16 cellular contexts compared by ENCODE assay signal in the genomic region with DNA sequence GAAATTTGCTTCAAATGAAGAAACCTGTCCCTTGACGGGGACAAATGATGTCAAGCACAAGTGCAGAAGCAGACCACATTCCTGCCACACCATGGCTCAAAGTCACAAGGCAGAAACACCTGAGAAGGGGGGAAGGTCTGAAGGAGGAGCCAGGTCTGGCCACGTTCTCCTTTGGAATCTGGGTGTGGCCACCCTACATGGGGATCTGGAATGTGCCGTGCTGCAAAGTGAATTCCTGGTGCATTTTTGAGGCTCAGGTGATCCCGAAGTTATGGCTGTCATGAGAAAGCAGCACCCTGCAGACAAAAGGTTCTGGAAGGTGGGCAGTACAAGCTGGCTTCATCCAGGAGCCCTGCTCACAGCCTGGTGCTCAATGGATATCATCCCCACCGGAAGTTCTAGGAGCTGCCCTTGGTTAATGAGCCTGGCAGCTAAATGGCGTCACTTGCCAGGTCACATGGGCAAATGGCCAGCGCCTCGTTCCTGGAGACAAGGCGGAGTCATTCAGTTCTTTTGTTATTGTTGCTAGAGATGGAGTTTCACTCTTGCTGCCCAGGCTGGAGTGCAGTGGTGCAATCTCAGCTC. TPM values are rescaled to one million over a fixed set of nuclear protein-coding genes. Genes with fewer than 3 reads are reported as not detected.
A peak's percentile ranks its signal among the peaks of the same experiment; 100 is the strongest.
DNase-seq lines count a peak whose midpoint lies in the region; ATAC-seq and TF ChIP-seq lines count a peak whose summit lies in the region.
"Had no signal": no experiment of that assay in that cellular context is flagged by ENCODE, and none has a peak within 500 bp of the region (broad histone marks: within the 10 kb centered on the region; RNA-seq: fewer than 3 reads in every experiment).

No MANE protein-coding gene starts in this region.

- H3K4me1 Mint-ChIP-seq in progenitor cell of endocrine pancreas (ENCODE audit: low read depth) = peaks cover 5% of the 10 kb centered on the region
- no peaks in the 10 kb centered on the region for H3K4me1 Mint-ChIP-seq in activated naive CD8-positive, alpha-beta T cell treated with anti-CD3 and anti-CD28 coated beads for 36 hours
- H3K4me1 Mint-ChIP-seq in CD4-positive, alpha-beta T cell (ENCODE audit: low read depth) = no peaks in the 10 kb centered on the region

- no peaks in the 10 kb centered on the region for H3K79me2 ChIP-seq in PC-3 (ENCODE audit: low read length)

- TF ChIP-seq POLR2A in esophagus squamous epithelium (IDR thresholded peaks at IDR 0.05) = no peak

- DNase-seq in H7 (peak; percentile 60), PC-3 (peak; percentile 71), esophagus squamous epithelium (lab: John Stamatoyannopoulos, UW) (no peak), progenitor cell of endocrine pancreas (ENCODE audit: low spot score, unreplicated experiment) (peak; percentile 14), GM19240 (ENCODE audit: insufficient read length, low spot score) (no peak)
- DNase-seq in activated naive CD8-positive, alpha-beta T cell treated with anti-CD3 and anti-CD28 coated beads for 36 hours = no peak
- no peak for DNase-seq in CD4-positive, alpha-beta T cell
- DNase-seq: activated CD4-positive, alpha-beta T cell treated with anti-CD3 and anti-CD28 coated beads, Interleukin-2, amount 10 ng/mL, durations not matched to agents 7 days and 5 days; NCI-H2107; psoas muscle; stimulated activated CD4-positive, alpha-beta T cell treated with anti-CD3 and anti-CD28 coated beads, Interleukin-4, amount 100 ng/mL, for 4 hours; stimulated activated naive CD8-positive, alpha-beta T cell treated with anti-CD3 and anti-CD28 coated beads, Interleukin-15, Interleukin-2, amounts not matched to agents 100 U/mL and 50 U/mL, for 24 hours had no signal

- H3K4me3 ChIP-seq in H7 (ENCODE audit: insufficient read depth, low read depth, low read length) (no peak overlapping the region), PC-3 (ENCODE audit: low read length) (no peak overlapping the region), esophagus squamous epithelium (no peak overlapping the region)
- H3K4me3 ChIP-seq: K562, psoas muscle had no signal

- BruUV-seq in PC-3 (replicated peaks; lab: Mats Ljungman, UMichigan) = no TSS peak

- CTCF ChIA-PET in PC-3 (lab: Charles Lee) = no interaction called here
- CTCF ChIA-PET in CD4-positive, alpha-beta T cell (lab: Charles Lee) = no interaction called here

- ATAC-seq in PC-3 (peak; percentile 64), GM21447 (IDR thresholded peaks at IDR 0.05; ENCODE audit: unreplicated experiment) (no peak)
- ATAC-seq in CD4-positive, alpha-beta T cell (ENCODE audit: poor library complexity) = no peak
- ATAC-seq: activated T-helper 17 cell treated with anti-CD3 and anti-CD28 coated beads, Interleukin-2, amount 50 U/mL, for 72 hours; K562; psoas muscle; stimulated activated naive CD8-positive, alpha-beta T cell treated with anti-CD3 and anti-CD28 coated beads, Interleukin-15, Interleukin-2, amounts not matched to agents 100 U/mL and 50 U/mL, for 24 hours had no signal

- H3K36me3 ChIP-seq in H7 (replicated peaks; ENCODE audit: control insufficient read depth, insufficient read depth, low read length) (no peaks in the 10 kb centered on the region), PC-3 (ENCODE audit: low read depth, low read length) (no peaks in the 10 kb centered on the region), esophagus squamous epithelium (no peaks in the 10 kb centered on the region)

- intact Hi-C loops in PC-3 (cut with micrococcal nuclease) (no loop called here), esophagus squamous epithelium (cut with DNase I) (no loop called here)
- intact Hi-C loops in CD4-positive, alpha-beta T cell (cut with DNase I, micrococcal nuclease) = no loop called here

- no peak overlapping the region for H3K9ac ChIP-seq in PC-3 (ENCODE audit: low read length)

- H3K4me1 ChIP-seq in PC-3 (ENCODE audit: insufficient read depth, low read length) (peaks cover 10% of the 10 kb centered on the region), esophagus squamous epithelium (peaks cover 6 to 35% (median 8%) of the 10 kb centered on the region in 3 donors)
- H3K4me1 ChIP-seq: psoas muscle had no signal

- no peaks in the 10 kb centered on the region for H3K9me3 Mint-ChIP-seq in progenitor cell of endocrine pancreas (ENCODE audit: low read depth)
- H3K9me3 Mint-ChIP-seq in activated naive CD8-positive, alpha-beta T cell treated with anti-CD3 and anti-CD28 coated beads for 36 hours = no peaks in the 10 kb centered on the region
- no peaks in the 10 kb centered on the region for H3K9me3 Mint-ChIP-seq in CD4-positive, alpha-beta T cell
- H3K9me3 Mint-ChIP-seq: activated T-helper 17 cell treated with anti-CD3 and anti-CD28 coated beads, Interleukin-2, amount 50 U/mL, for 72 hours had no signal

- no peaks in the 10 kb centered on the region for H3F3A ChIP-seq in PC-3 (ENCODE audit: low read length, unreplicated experiment)

- no peak overlapping the region for H3K27ac ChIP-seq in PC-3 (ENCODE audit: low read length)
- peak overlapping the region in 3 of 4 donors; percentile 29 to 44 (median 39) for H3K27ac ChIP-seq in esophagus squamous epithelium
- H3K27ac ChIP-seq in CD4-positive, alpha-beta T cell (ENCODE audit: low read depth, low read length) = no peak overlapping the region
- H3K27ac ChIP-seq: C4-2B, psoas muscle had no signal

- no peaks in the 10 kb centered on the region for H4K20me1 ChIP-seq in PC-3 (ENCODE audit: low read length)

- no peak for TF ChIP-seq CTCF in PC-3 (conservative IDR thresholded peaks at IDR 0.05; ENCODE audit: low read depth, low read length)
- peak in 2 of 6 experiments; percentile 22 to 34 for TF ChIP-seq CTCF in esophagus squamous epithelium (IDR thresholded peaks at IDR 0.05)
- peak; percentile 22 for TF ChIP-seq CTCF in progenitor cell of endocrine pancreas (IDR thresholded peaks at IDR 0.05; ENCODE audit: unreplicated experiment)
- TF ChIP-seq CTCF in CD4-positive, alpha-beta T cell (IDR thresholded peaks at IDR 0.05) = no peak

- H2AFZ ChIP-seq in PC-3 (ENCODE audit: low read length) = peak overlapping the region; percentile 78

- no peaks in the 10 kb centered on the region for H3K9me3 ChIP-seq in PC-3 (ENCODE audit: low read length)
- no peaks in the 10 kb centered on the region for H3K9me3 ChIP-seq in esophagus squamous epithelium
- no peaks in the 10 kb centered on the region for H3K9me3 ChIP-seq in CD4-positive, alpha-beta T cell (ENCODE audit: control insufficient read depth, low read length)
- H3K9me3 ChIP-seq: psoas muscle had no signal

- POLR2A ChIA-PET in PC-3 (lab: Charles Lee; ENCODE audit: unreplicated experiment) = no interaction called here
- POLR2A ChIA-PET in CD4-positive, alpha-beta T cell (lab: Charles Lee) = no interaction called here

- WGBS in esophagus squamous epithelium, 2 donors = 12 to 36% methylated on average over 4 to 5 of the region's 9 CpGs

- H3K4me2 ChIP-seq in PC-3 (ENCODE audit: low read length) = peak overlapping the region; percentile 33

- H3K9me2 ChIP-seq in PC-3 (replicated peaks; ENCODE audit: low read length) = no peaks in the 10 kb centered on the region

- H3K4me3 Mint-ChIP-seq in progenitor cell of endocrine pancreas (ENCODE audit: low read depth) = no peak overlapping the region
- no peak overlapping the region for H3K4me3 Mint-ChIP-seq in activated naive CD8-positive, alpha-beta T cell treated with anti-CD3 and anti-CD28 coated beads for 36 hours
- no peak overlapping the region for H3K4me3 Mint-ChIP-seq in CD4-positive, alpha-beta T cell
- H3K4me3 Mint-ChIP-seq: activated CD4-positive, alpha-beta T cell treated with anti-CD3 and anti-CD28 coated beads, Interleukin-2, amount 10 ng/mL, durations not matched to agents 7 days and 5 days; activated T-helper 17 cell treated with anti-CD3 and anti-CD28 coated beads, Interleukin-2, amount 50 U/mL, for 72 hours had no signal

- peaks cover 16% of the 10 kb centered on the region for H3K27me3 Mint-ChIP-seq in progenitor cell of endocrine pancreas
- peaks cover 9% of the 10 kb centered on the region for H3K27me3 Mint-ChIP-seq in activated naive CD8-positive, alpha-beta T cell treated with anti-CD3 and anti-CD28 coated beads for 36 hours
- peaks cover 28% of the 10 kb centered on the region for H3K27me3 Mint-ChIP-seq in CD4-positive, alpha-beta T cell

- H3K27ac Mint-ChIP-seq in progenitor cell of endocrine pancreas = peak overlapping the region; percentile 93
- H3K27ac Mint-ChIP-seq in activated naive CD8-positive, alpha-beta T cell treated with anti-CD3 and anti-CD28 coated beads for 36 hours = no peak overlapping the region
- no peak overlapping the region for H3K27ac Mint-ChIP-seq in CD4-positive, alpha-beta T cell
- H3K27ac Mint-ChIP-seq: activated CD4-positive, alpha-beta T cell treated with anti-CD3 and anti-CD28 coated beads, Interleukin-2, amount 10 ng/mL, durations not matched to agents 7 days and 5 days; activated T-helper 17 cell treated with anti-CD3 and anti-CD28 coated beads, Interleukin-2, amount 50 U/mL, for 72 hours had no signal

- H3K27me3 ChIP-seq in H7 (ENCODE audit: control insufficient read depth, insufficient read depth, low read length) (peaks cover 16% of the 10 kb centered on the region), PC-3 (ENCODE audit: low read length) (no peaks in the 10 kb centered on the region), esophagus squamous epithelium (peaks cover 0 to 28% (median 0%) of the 10 kb centered on the region in 4 donors)
- H3K27me3 ChIP-seq in CD4-positive, alpha-beta T cell (ENCODE audit: control insufficient read depth, insufficient read depth, low read length) = no peaks in the 10 kb centered on the region

- H3K36me3 Mint-ChIP-seq in progenitor cell of endocrine pancreas (ENCODE audit: insufficient read depth) = no peaks in the 10 kb centered on the region
- no peaks in the 10 kb centered on the region for H3K36me3 Mint-ChIP-seq in activated naive CD8-positive, alpha-beta T cell treated with anti-CD3 and anti-CD28 coated beads for 36 hours
- H3K36me3 Mint-ChIP-seq in CD4-positive, alpha-beta T cell (ENCODE audit: low read depth) = no peaks in the 10 kb centered on the region

RNA-seq across cellular contexts. Expression of a gene that starts 20.1 kb away (rescaled TPM):
- total RNA-seq in H7 (2014; rRNA removed; shearing (Covaris generic)) = 6.0 and 6.5 TPM in 2 replicates
- total RNA-seq in PC-3 (2014; rRNA removed) (6.2 and 9.9 TPM in 2 replicates), esophagus squamous epithelium (10 to 100 TPM in 2 of 4 donors, 1 to 10 TPM in 2; 6.3 to 22.3 (median 11.2) TPM), progenitor cell of endocrine pancreas (4.9 and 6.9 TPM in 2 replicates)
- 1 to 10 TPM; 3.6 to 4.2 TPM for total RNA-seq in activated naive CD8-positive, alpha-beta T cell treated with anti-CD3 and anti-CD28 coated beads for 36 hours
- 1 to 10 TPM; 7.1 to 7.4 TPM for total RNA-seq in CD4-positive, alpha-beta T cell

Comparison
In these comparisons a context has a peak if more than half of its experiments do, and no peak if none do; other contexts are left out.
1. DNase-seq: peak in H7 (single experiment), PC-3 (single experiment) and progenitor cell of endocrine pancreas (single experiment); none in esophagus squamous epithelium (single experiment), activated naive CD8-positive, alpha-beta T cell treated with anti-CD3 and anti-CD28 coated beads for 36 hours (single experiment), GM19240 (single experiment) and CD4-positive, alpha-beta T cell (0 of 10).
2. H3K27ac ChIP-seq: peak in esophagus squamous epithelium (3 of 4); none in PC-3 (single experiment) and CD4-positive, alpha-beta T cell (single experiment).